8 cellular contexts compared by ENCODE assay signal in genomic region chr2:231411871-231412615, GRCh38. TPM values are rescaled to one million over a fixed set of nuclear protein-coding genes. Genes with fewer than 3 reads are reported as not detected.
DNase-seq lines count a peak whose midpoint lies in the region; ATAC-seq and TF ChIP-seq lines count a peak whose summit lies in the region.

No MANE protein-coding gene starts in this region.

- peak; percentile 86 for ATAC-seq in GM18499 (IDR thresholded peaks at IDR 0.05; ENCODE audit: insufficient read depth, unreplicated experiment)
- ATAC-seq in HG02885 (IDR thresholded peaks at IDR 0.05; ENCODE audit: poor library complexity, unreplicated experiment), result peak; percentile 94
- peak; percentile 87 to 90 for ATAC-seq in activated CD4-positive, CD25-positive, alpha-beta regulatory T cell treated with anti-CD3 and anti-CD28 coated beads, Interleukin-2, amount 50 U/mL, for 24 hours
- peak; percentile 99 for ATAC-seq in left lung

- H3K27ac ChIP-seq in A673 (ENCODE audit: low read depth, low read length, poor library complexity, severe bottlenecking) (no peak overlapping the region), left lung (no peak overlapping the region)

- intact Hi-C loops in A673 (cut with micrococcal nuclease; ENCODE audit: unreplicated experiment) (loop anchor here (5.0 kb wide), 3 partner anchors 115 to 310 kb away; no protein-coding TSS in a partner anchor), left lung (cut with DNase I) (loop anchor here in 1 of 2 donors (10.0 kb wide), 2 partner anchors 177 to 307 kb away; no protein-coding TSS in a partner anchor)

- POLR2A ChIA-PET in A673 (lab: Charles Lee; ENCODE audit: low non-redundant PET), result no interaction called here

- H3K4me1 ChIP-seq in A673 (ENCODE audit: insufficient read depth, low read length, poor library complexity, severe bottlenecking), result no peaks in the 10 kb centered on the region
- peaks cover 5 to 9% of the 10 kb centered on the region in 2 donors for H3K4me1 ChIP-seq in left lung

- DNase-seq in A673 (ENCODE audit: low spot score), result peak; percentile 82
- DNase-seq in NCI-H2107 (lab: John Stamatoyannopoulos, UW), result peak; percentile 70
- peak; percentile 62 for DNase-seq in cortex of kidney (lab: John Stamatoyannopoulos, UW)
- peak; percentile 91 to 94 for DNase-seq in left lung
- DNase-seq in stimulated activated CD4-positive, alpha-beta T cell treated with anti-CD3 and anti-CD28 coated beads, Interleukin-4, amount 100 ng/mL, for 1 hour, result peak; percentile 69

- H3K36me3 ChIP-seq in A673 (ENCODE audit: insufficient read depth, low read length, poor library complexity, severe bottlenecking) (no peaks in the 10 kb centered on the region), left lung (no peaks in the 10 kb centered on the region)

- TF ChIP-seq CTCF in A673 (conservative IDR thresholded peaks at IDR 0.05; ENCODE audit: low read depth, low read length) (peak; percentile 85), left lung (IDR thresholded peaks at IDR 0.05) (peak; percentile 70 to 84)

- no peaks in the 10 kb centered on the region for H3K27me3 ChIP-seq in A673 (replicated peaks; ENCODE audit: insufficient read depth, low read depth, low read length, poor library complexity)
- peaks cover 0 to 48% of the 10 kb centered on the region in 2 donors for H3K27me3 ChIP-seq in left lung

- H3K9me3 ChIP-seq in A673 (ENCODE audit: low read depth, low read length, poor library complexity, severe bottlenecking) (peaks cover 9% of the 10 kb centered on the region), left lung (peaks cover 0 to 4% of the 10 kb centered on the region in 2 donors)

- CTCF ChIA-PET in A673 (lab: Charles Lee), result no interaction called here

- H3K4me3 ChIP-seq in A673 (ENCODE audit: low read depth, low read length, poor library complexity, severe bottlenecking) (peak overlapping the region; percentile 55), left lung (peak overlapping the region; percentile 41 to 49)

- no TSS peak for BruUV-seq in A673 (replicated peaks; lab: Mats Ljungman, UMichigan)

RNA-seq across cellular contexts. Expression of gene B3GNT7, which starts 16.5 kb away (rescaled TPM):
- total RNA-seq in A673 (2021) (0.09 TPM in 1 of 2 replicates, not detected in the other), left lung (100 to 1,000 TPM in 1 of 2 donors, 10 to 100 TPM in 1; 32.6 to 107 TPM)

RNA-seq across cellular contexts. Expression of gene NCL, which starts 52.2 kb away (rescaled TPM):
- total RNA-seq in A673 (2021), result 1,186 and 1,328 TPM in 2 replicates
- total RNA-seq in left lung, result 100 to 1,000 TPM; 280 to 434 TPM

Comparison
In these comparisons a context has a peak if more than half of its experiments do, and no peak if none do; other contexts are left out.
1. RNA of gene B3GNT7, which starts 16.5 kb away (total RNA-seq): 32.6 to 107 TPM in left lung; 0.09 TPM in A673; every median in the first group is over 10 times any median in the second.
2. Peak in every context shown above with its lines, with median percentiles within 50 percentile points of each other: DNase-seq and ATAC-seq.